23 cellular contexts compared by ENCODE assay signal in the genomic region with DNA sequence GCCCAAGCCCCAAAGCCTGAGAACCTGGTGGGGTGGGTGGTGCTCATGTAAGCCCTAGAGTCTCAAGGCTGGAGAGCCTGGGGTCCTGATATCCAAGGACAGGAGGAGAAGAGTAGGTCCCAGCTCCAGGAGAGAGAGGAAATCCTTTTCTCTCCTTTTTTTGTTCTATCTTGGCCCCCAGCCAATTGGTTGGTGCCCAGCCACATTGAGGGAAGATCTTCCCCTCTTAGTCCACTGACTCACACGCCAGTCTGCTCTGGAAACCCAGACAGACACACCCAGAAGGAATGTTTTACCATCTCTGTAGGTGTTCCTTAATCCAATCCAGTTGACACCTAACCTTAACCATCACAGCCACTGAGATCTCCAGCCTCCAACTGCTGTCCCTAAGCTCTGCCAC. TPM values are rescaled to one million over a fixed set of nuclear protein-coding genes. Genes with fewer than 3 reads are reported as not detected.
DNase-seq lines count a peak whose midpoint lies in the region; ATAC-seq and TF ChIP-seq lines count a peak whose summit lies in the region.
"Had no signal": no experiment of that assay in that cellular context is flagged by ENCODE, and none has a peak within 500 bp of the region (broad histone marks: within the 10 kb centered on the region; RNA-seq: fewer than 3 reads in every experiment).

No MANE protein-coding gene starts in this region.

- H3K27ac ChIP-seq in foreskin keratinocyte = no peak overlapping the region
- H3K27ac ChIP-seq in WERI-Rb-1 = no peak overlapping the region
- H3K27ac ChIP-seq: left ventricle myocardium inferior, neutrophil, thoracic aorta had no signal

- peak; percentile 73 for ATAC-seq in SK-N-SH treated with all-trans-retinoic acid at 6 μM for 48 hours
- peak; percentile 90 for ATAC-seq in foreskin keratinocyte
- ATAC-seq: mucosa of descending colon; stimulated activated memory B cell treated with anti-CD40 and anti-IgM and Interleukin-4, amounts not matched to agents 10 μg/mL and 1 μg/mL and 100 μg/mL, for 72 hours had no signal

- H3K9me3 ChIP-seq in WERI-Rb-1 (ENCODE audit: severe bottlenecking) = no peaks in the 10 kb centered on the region
- H3K9me3 ChIP-seq: left ventricle myocardium inferior, mucosa of descending colon, neutrophil, thoracic aorta had no signal

- H3K36me3 ChIP-seq in WERI-Rb-1 = no peaks in the 10 kb centered on the region
- H3K36me3 ChIP-seq: HAP-1, left ventricle myocardium inferior, neutrophil, thoracic aorta had no signal

- H3K27me3 ChIP-seq in foreskin keratinocyte (no peaks in the 10 kb centered on the region), WERI-Rb-1 (ENCODE audit: insufficient read depth, low read depth, severe bottlenecking) (no peaks in the 10 kb centered on the region)
- H3K27me3 ChIP-seq: neutrophil had no signal

- H3K4me1 ChIP-seq in foreskin keratinocyte = no peaks in the 10 kb centered on the region
- H3K4me1 ChIP-seq: HAP-1, left ventricle myocardium inferior had no signal

- TF ChIP-seq CTCF in foreskin keratinocyte (conservative IDR thresholded peaks at IDR 0.05) (no peak), WERI-Rb-1 (IDR thresholded peaks at IDR 0.05; ENCODE audit: low read depth, low read length) (no peak)

- DNase-seq in COR-L47 (lab: John Stamatoyannopoulos, UW) = peak; percentile 4
- peak; percentile 35 for DNase-seq in HPDE6-E6E7 (ENCODE audit: extremely low spot score)
- peak; percentile 69 to 82 for DNase-seq in foreskin keratinocyte
- no peak for DNase-seq in dedifferentiated amniotic fluid mesenchymal stem cell (ENCODE audit: extremely low spot score)
- no peak for DNase-seq in activated CD4-positive, alpha-beta T cell treated with anti-CD3 and anti-CD28 coated beads for 1 hour
- DNase-seq in WERI-Rb-1 = no peak
- no peak for DNase-seq in stimulated activated CD4-positive, alpha-beta T cell treated with anti-CD3 and anti-CD28 coated beads, Interleukin-2, amount 100 ng/mL, for 24 hours
- DNase-seq: activated CD4-positive, alpha-beta T cell treated with anti-CD3 and anti-CD28 coated beads, Interleukin-2, amount 50 U/mL, for 4 hours; activated naive CD4-positive, alpha-beta T cell treated with anti-CD3 and anti-CD28 coated beads, Interleukin-2, amount 50 U/mL, for 16 hours; CD4-positive, alpha-beta T cell; cortex of kidney; DND-41; left ventricle myocardium inferior; mucosa of descending colon; NCI-H2171; NCI-H82; stimulated activated CD4-positive, alpha-beta T cell treated with anti-CD3 and anti-CD28 coated beads, Interleukin-15, amount 100 ng/mL, for 24 hours; SW 1271 had no signal

- H3K4me3 ChIP-seq in WERI-Rb-1 (ENCODE audit: low read depth, low read length) = no peak overlapping the region
- H3K4me3 ChIP-seq: HAP-1, left ventricle myocardium inferior, mucosa of descending colon, thoracic aorta had no signal

TF ChIP-seq in SK-N-SH treated with all-trans-retinoic acid at 6 μM for 48 hours, 23 proteins besides CTCF, POLR2A, EP300 and RAD21:
- TF ChIP-seq ZNF8 (CRISPR knock-in tag; IDR thresholded peaks at IDR 0.05) (no peak), CSDC2 (CRISPR knock-in tag; IDR thresholded peaks at IDR 0.05) (no peak)
- TF ChIP-seq, protein P1, sequence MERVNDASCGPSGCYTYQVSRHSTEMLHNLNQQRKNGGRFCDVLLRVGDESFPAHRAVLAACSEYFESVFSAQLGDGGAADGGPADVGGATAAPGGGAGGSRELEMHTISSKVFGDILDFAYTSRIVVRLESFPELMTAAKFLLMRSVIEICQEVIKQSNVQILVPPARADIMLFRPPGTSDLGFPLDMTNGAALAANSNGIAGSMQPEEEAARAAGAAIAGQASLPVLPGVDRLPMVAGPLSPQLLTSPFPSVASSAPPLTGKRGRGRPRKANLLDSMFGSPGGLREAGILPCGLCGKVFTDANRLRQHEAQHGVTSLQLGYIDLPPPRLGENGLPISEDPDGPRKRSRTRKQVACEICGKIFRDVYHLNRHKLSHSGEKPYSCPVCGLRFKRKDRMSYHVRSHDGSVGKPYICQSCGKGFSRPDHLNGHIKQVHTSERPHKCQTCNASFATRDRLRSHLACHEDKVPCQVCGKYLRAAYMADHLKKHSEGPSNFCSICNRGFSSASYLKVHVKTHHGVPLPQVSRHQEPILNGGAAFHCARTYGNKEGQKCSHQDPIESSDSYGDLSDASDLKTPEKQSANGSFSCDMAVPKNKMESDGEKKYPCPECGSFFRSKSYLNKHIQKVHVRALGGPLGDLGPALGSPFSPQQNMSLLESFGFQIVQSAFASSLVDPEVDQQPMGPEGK (CRISPR knock-in tag; IDR thresholded peaks at IDR 0.05; ENCODE audit: borderline replicate concordance) = no peak

RNA-seq across cellular contexts. Expression of gene LIN9, which starts 16.2 kb away (rescaled TPM):
- 6.8 and 8.4 TPM in 2 replicates for total RNA-seq in foreskin keratinocyte
- 2.2 and 2.7 TPM in 2 replicates for polyA plus RNA-seq in foreskin keratinocyte

Comparison
In these comparisons a context has a peak if more than half of its experiments do, and no peak if none do; other contexts are left out.
1. DNase-seq: peak in COR-L47 (single experiment), HPDE6-E6E7 (single experiment) and foreskin keratinocyte (2 of 2); none in dedifferentiated amniotic fluid mesenchymal stem cell (single experiment), activated CD4-positive, alpha-beta T cell treated with anti-CD3 and anti-CD28 coated beads for 1 hour (single experiment), WERI-Rb-1 (single experiment) and stimulated activated CD4-positive, alpha-beta T cell treated with anti-CD3 and anti-CD28 coated beads, Interleukin-2, amount 100 ng/mL, for 24 hours (0 of 2).